ENCODE assay signal across 12 cellular contexts in the genomic region with DNA sequence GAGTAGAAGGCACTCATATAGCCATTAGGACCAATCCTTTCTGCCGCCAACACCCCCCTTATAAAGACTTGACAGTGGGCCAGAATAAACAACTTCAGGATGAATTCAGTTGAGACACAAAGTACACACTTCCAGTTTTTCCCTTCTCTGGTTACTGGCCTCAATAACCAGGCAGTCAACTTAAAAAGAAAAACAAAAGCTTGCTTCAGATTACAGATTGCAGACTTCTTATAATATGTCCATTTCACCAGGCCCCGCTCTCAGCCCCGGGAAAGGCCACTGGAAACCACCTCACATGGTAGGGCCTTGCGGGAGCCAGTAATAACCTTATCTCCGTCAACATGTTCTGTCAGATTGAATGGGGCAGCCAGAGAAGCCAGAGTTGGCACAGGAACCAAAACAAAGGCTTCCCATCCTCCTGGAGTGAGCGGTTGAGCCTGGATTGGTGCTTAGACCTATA.
A peak's percentile ranks its signal among the peaks of the same experiment; 100 is the strongest.
DNase-seq lines count a peak whose midpoint lies in the region; ATAC-seq and TF ChIP-seq lines count a peak whose summit lies in the region.
"Had no signal": no experiment of that assay in that cellular context is flagged by ENCODE, and none has a peak within 500 bp of the region (broad histone marks: within the 10 kb centered on the region; RNA-seq: fewer than 3 reads in every experiment).

No MANE protein-coding gene starts in this region.

- H3K4me3 ChIP-seq in astrocyte of the spinal cord (ENCODE audit: low read depth, low read length) = no peak overlapping the region
- no peak overlapping the region for H3K4me3 ChIP-seq in thoracic aorta
- H3K4me3 ChIP-seq: dorsolateral prefrontal cortex had no signal

- H3K36me3 ChIP-seq in thoracic aorta = no peaks in the 10 kb centered on the region
- H3K36me3 ChIP-seq: neutrophil had no signal

- H3K27me3 ChIP-seq in thoracic aorta (replicated peaks; ENCODE audit: insufficient read depth) = no peaks in the 10 kb centered on the region
- H3K27me3 ChIP-seq: dorsolateral prefrontal cortex, neutrophil had no signal

- H3K9me3 ChIP-seq in thoracic aorta = no peaks in the 10 kb centered on the region
- H3K9me3 ChIP-seq: neutrophil had no signal

- H3K4me1 ChIP-seq in thoracic aorta (ENCODE audit: control insufficient read depth in 1 of 2, low read depth in 2 of 2) = peaks cover 47 to 71% of the 10 kb centered on the region in 2 donors

- no peak for ATAC-seq in thoracic aorta (ENCODE audit: insufficient number of reproducible peaks, low FRiP score, low read depth)

- TF ChIP-seq CTCF in astrocyte of the spinal cord (IDR thresholded peaks at IDR 0.05; ENCODE audit: low read depth, low read length) = no peak
- TF ChIP-seq CTCF in thoracic aorta (IDR thresholded peaks at IDR 0.05) = no peak

- DNase-seq in NCI-H1105 treated with DMSO at 0.1 percent for 48 hours (lab: John Stamatoyannopoulos, UW) (peak; percentile 98), astrocyte of the spinal cord (ENCODE audit: low read depth, low spot score) (peak; percentile 91), iris pigment epithelial cell (ENCODE audit: low read depth) (peak; percentile 91), thoracic aorta (ENCODE audit: low spot score) (no peak), iPS-NIHi11 (ENCODE audit: low spot score) (no peak), SW480 (ENCODE audit: low spot score) (no peak), NCI-H146 treated with DMSO at 0.1 percent for 48 hours (lab: John Stamatoyannopoulos, UW; ENCODE audit: unreplicated experiment) (no peak)
- no peak for DNase-seq in activated CD4-positive, alpha-beta T cell treated with anti-CD3 and anti-CD28 coated beads, Interleukin-2, amount 50 U/mL, for 4 hours
- DNase-seq: dorsolateral prefrontal cortex, H9, Kasumi-1 had no signal

- in situ Hi-C loops in astrocyte of the spinal cord (cut with HindIII; ENCODE audit: low sequenced_read_pairs) = no loop called here

- H3K27ac ChIP-seq in thoracic aorta = peak overlapping the region; percentile 89 to 96
- H3K27ac ChIP-seq: neutrophil had no signal

Comparison
In these comparisons a context has a peak if more than half of its experiments do, and no peak if none do; other contexts are left out.
1. DNase-seq: peak in NCI-H1105 treated with DMSO at 0.1 percent for 48 hours (single experiment), astrocyte of the spinal cord (single experiment) and iris pigment epithelial cell (single experiment); none in thoracic aorta (single experiment), activated CD4-positive, alpha-beta T cell treated with anti-CD3 and anti-CD28 coated beads, Interleukin-2, amount 50 U/mL, for 4 hours (0 of 2), iPS-NIHi11 (single experiment), SW480 (single experiment) and NCI-H146 treated with DMSO at 0.1 percent for 48 hours (single experiment).